ENCODE assay signal across 8 cellular contexts in genomic region chr20:20837574-20838021, GRCh38.
A peak's percentile ranks its signal among the peaks of the same experiment; 100 is the strongest.
DNase-seq lines count a peak whose midpoint lies in the region; ATAC-seq, FAIRE-seq and TF ChIP-seq lines count a peak whose summit lies in the region.

No MANE protein-coding gene starts in this region.

- peak; percentile 62 to 65 (median 64) for TF ChIP-seq CTCF in keratinocyte (optimal IDR thresholded peaks at IDR 0.05 in 1 of 3, IDR thresholded peaks at IDR 0.05 in 1 of 3, conservative IDR thresholded peaks at IDR 0.05 in 1 of 3; ENCODE audit: extremely low read depth in 1 of 3, insufficient read depth in 2 of 3, low read length in 3 of 3)

- H3K4me1 ChIP-seq in SJCRH30 (no peaks in the 10 kb centered on the region), keratinocyte (ENCODE audit: control insufficient read depth, extremely low read depth, insufficient read depth, low read length) (no peaks in the 10 kb centered on the region)

- H3K4me2 ChIP-seq in keratinocyte (ENCODE audit: control insufficient read depth, extremely low read depth, insufficient read depth, low read depth, low read length), result no peak overlapping the region

- no peaks in the 10 kb centered on the region for H3K9me1 ChIP-seq in keratinocyte (ENCODE audit: control insufficient read depth, extremely low read depth, insufficient read depth, low read length)

- H3K79me2 ChIP-seq in keratinocyte (ENCODE audit: control insufficient read depth, insufficient read depth, low read length), result no peaks in the 10 kb centered on the region

- H3K36me3 ChIP-seq in SJCRH30, result no peaks in the 10 kb centered on the region
- H3K36me3 ChIP-seq in keratinocyte (ENCODE audit: control insufficient read depth in 2 of 2, extremely low read depth in 1 of 2, insufficient read depth in 2 of 2, low read length in 2 of 2), result no peaks in the 10 kb centered on the region

- H3K9ac ChIP-seq in keratinocyte (ENCODE audit: control insufficient read depth, extremely low read depth, insufficient read depth, low read length), result no peak overlapping the region

- no peak overlapping the region for H3K4me3 ChIP-seq in SJCRH30
- H3K4me3 ChIP-seq in keratinocyte (ENCODE audit: control insufficient read depth in 2 of 3, extremely low read depth in 1 of 3, insufficient read depth in 2 of 3, low read depth in 1 of 3, low read length in 3 of 3), result no peak overlapping the region

- dilution Hi-C loops in keratinocyte (cut with MboI; ENCODE audit: extremely low pct_ligation_motif_present, low sequenced_read_pairs), result no loop called here

- no peak for ATAC-seq in HG03521 (IDR thresholded peaks at IDR 0.05; ENCODE audit: unreplicated experiment)

- H2AFZ ChIP-seq in keratinocyte (ENCODE audit: control insufficient read depth, low read length), result no peak overlapping the region

- H3K9me3 ChIP-seq in SJCRH30 (replicated peaks) (no peaks in the 10 kb centered on the region), keratinocyte (ENCODE audit: control insufficient read depth, low read depth, low read length) (no peaks in the 10 kb centered on the region)

- DNase-seq in GM03348 (ENCODE audit: low spot score) (peak; percentile 82), NCI-H1105 (lab: John Stamatoyannopoulos, UW) (peak; percentile 89), SJCRH30 (peak; percentile 49 to 81), T47D (ENCODE audit: low read depth in 1 of 2, low spot score in 1 of 2) (peak; percentile 55 to 64), keratinocyte (ENCODE audit: low read depth, low spot score) (no peak), NCI-H1048 (lab: John Stamatoyannopoulos, UW) (no peak)
- DNase-seq in stimulated activated CD4-positive, alpha-beta T cell treated with anti-CD3 and anti-CD28 coated beads, Interleukin-4, amount 100 ng/mL, for 1 hour, result peak; percentile 40

- FAIRE-seq in keratinocyte (lab: Jason Lieb, UNC), result peak; percentile 23

- in situ Hi-C loops in T47D (cut with HindIII; ENCODE audit: low pct_unique_long_range_greater_than_20kb, low sequenced_read_pairs), result no loop called here

- H3K27ac ChIP-seq in SJCRH30 (no peak overlapping the region), keratinocyte (ENCODE audit: control insufficient read depth, insufficient read depth, low read length) (no peak overlapping the region)

- H3K27me3 ChIP-seq in SJCRH30 (no peaks in the 10 kb centered on the region), keratinocyte (ENCODE audit: control insufficient read depth, extremely low read depth, insufficient read depth, low read length) (no peaks in the 10 kb centered on the region)

- H4K20me1 ChIP-seq in keratinocyte (ENCODE audit: control insufficient read depth, extremely low read depth, insufficient read depth, low read length), result no peaks in the 10 kb centered on the region

Comparison
In these comparisons a context has a peak if more than half of its experiments do, and no peak if none do; other contexts are left out.
1. DNase-seq: peak in GM03348 (single experiment), NCI-H1105 (single experiment), SJCRH30 (2 of 2), T47D (2 of 2) and stimulated activated CD4-positive, alpha-beta T cell treated with anti-CD3 and anti-CD28 coated beads, Interleukin-4, amount 100 ng/mL, for 1 hour (single experiment); none in keratinocyte (single experiment) and NCI-H1048 (single experiment).